ENCODE assay signal across 15 cellular contexts in the genomic region with DNA sequence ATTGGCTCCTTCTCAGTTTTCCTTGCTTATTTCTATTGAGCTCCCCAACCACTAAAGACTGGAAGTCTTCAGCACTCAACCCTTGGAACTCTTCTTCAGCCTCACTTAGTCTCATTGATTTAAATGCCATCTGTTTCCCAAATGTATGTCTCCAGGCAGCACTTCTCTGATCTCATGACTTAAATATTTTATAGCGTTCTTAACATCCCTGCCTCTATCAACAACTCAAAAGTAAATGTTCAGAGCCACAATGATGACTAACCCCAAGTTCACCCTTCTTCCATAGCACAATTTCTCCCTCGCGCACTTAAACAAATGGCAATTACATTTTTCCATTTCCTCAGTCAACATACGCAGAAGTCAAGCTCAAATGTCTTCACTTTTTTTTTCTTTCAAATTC.
A peak's percentile ranks its signal among the peaks of the same experiment; 100 is the strongest.
DNase-seq lines count a peak whose midpoint lies in the region; ATAC-seq, FAIRE-seq and TF ChIP-seq lines count a peak whose summit lies in the region.
"Had no signal": no experiment of that assay in that cellular context is flagged by ENCODE, and none has a peak within 500 bp of the region (broad histone marks: within the 10 kb centered on the region; RNA-seq: fewer than 3 reads in every experiment).

No MANE protein-coding gene starts in this region.

- intact Hi-C loops in PC-3 (cut with micrococcal nuclease): no loop called here

- H3K4me2 ChIP-seq in PC-3 (ENCODE audit: low read length): no peak overlapping the region
- H3K4me2 ChIP-seq: BLaER1 had no signal

- TF ChIP-seq CTCF in PC-3 (conservative IDR thresholded peaks at IDR 0.05; ENCODE audit: low read depth, low read length): no peak

- H4K20me1 ChIP-seq in PC-3 (ENCODE audit: low read length): no peaks in the 10 kb centered on the region
- H4K20me1 ChIP-seq: BLaER1 had no signal

- no peaks in the 10 kb centered on the region for H3K4me1 ChIP-seq in PC-3 (ENCODE audit: insufficient read depth, low read length)
- H3K4me1 ChIP-seq: BLaER1, HAP-1 had no signal

- H3K27me3 ChIP-seq in PC-3 (ENCODE audit: low read length): no peaks in the 10 kb centered on the region
- H3K27me3 ChIP-seq: BLaER1 had no signal

- no peak overlapping the region for H3K27ac ChIP-seq in PC-3 (ENCODE audit: low read length)
- H3K27ac ChIP-seq: BLaER1 had no signal

- POLR2A ChIA-PET in PC-3 (lab: Charles Lee; ENCODE audit: unreplicated experiment): no interaction called here

- H3K9me3 ChIP-seq in PC-3 (ENCODE audit: low read length): no peaks in the 10 kb centered on the region
- H3K9me3 ChIP-seq: BLaER1, HAP-1 had no signal

- BruUV-seq in PC-3 (replicated peaks; lab: Mats Ljungman, UMichigan): no TSS peak

- H3K36me3 ChIP-seq in PC-3 (ENCODE audit: low read depth, low read length): no peaks in the 10 kb centered on the region
- H3K36me3 ChIP-seq: BLaER1, HAP-1 had no signal

- no peak overlapping the region for H3K9ac ChIP-seq in PC-3 (ENCODE audit: low read length)
- H3K9ac ChIP-seq: BLaER1 had no signal

- peak; percentile 55 for ATAC-seq in PC-3
- ATAC-seq in stimulated activated naive CD8-positive, alpha-beta T cell treated with anti-CD3 and anti-CD28 coated beads, Interleukin-15, Interleukin-2, amounts not matched to agents 100 U/mL and 50 U/mL, for 24 hours: no peak

- no peaks in the 10 kb centered on the region for H3K9me2 ChIP-seq in PC-3 (replicated peaks; ENCODE audit: low read length)

- no peak for FAIRE-seq in urothelium cell line (lab: Jason Lieb, UNC)

- DNase-seq in ELR (ENCODE audit: low read depth) (peak; percentile 86), PC-3 (peak; percentile 43), fibroblast of the conjunctiva (ENCODE audit: low read depth) (peak; percentile 10), urothelium cell line (ENCODE audit: low spot score) (peak; percentile 6), foreskin melanocyte (no peak)
- DNase-seq in stimulated activated CD8-positive, alpha-beta memory T cell treated with anti-CD3 and anti-CD28 coated beads, Interleukin-4, amount 100 ng/mL, for 48 hours: no peak
- no peak for DNase-seq in stimulated activated naive CD8-positive, alpha-beta T cell treated with anti-CD3 and anti-CD28 coated beads, Interleukin-15, Interleukin-2, amounts not matched to agents 100 U/mL and 50 U/mL, for 24 hours
- DNase-seq: DMS 273 treated with DMSO at 0.1 percent for 48 hours; KG1; NCI-H1092; NCI-H1694 treated with DMSO at 0.1 percent for 48 hours; NCI-H69; NK-92 treated with Interleukin-12 subunit alpha and Interleukin-12 subunit beta, amount 100 ng/mL, for 24 hours had no signal

- CTCF ChIA-PET in PC-3 (lab: Charles Lee): no interaction called here

- no peaks in the 10 kb centered on the region for H3K79me2 ChIP-seq in PC-3 (ENCODE audit: low read length)

- no peak overlapping the region for H3K4me3 ChIP-seq in PC-3 (ENCODE audit: low read length)
- H3K4me3 ChIP-seq: BLaER1, HAP-1 had no signal

- no peak overlapping the region for H2AFZ ChIP-seq in PC-3 (ENCODE audit: low read length)

- H3F3A ChIP-seq in PC-3 (ENCODE audit: low read length, unreplicated experiment): no peaks in the 10 kb centered on the region

Comparison
In these comparisons a context has a peak if more than half of its experiments do, and no peak if none do; other contexts are left out.
1. DNase-seq: peak in ELR (single experiment), PC-3 (single experiment), fibroblast of the conjunctiva (single experiment) and urothelium cell line (single experiment); none in foreskin melanocyte (single experiment), stimulated activated CD8-positive, alpha-beta memory T cell treated with anti-CD3 and anti-CD28 coated beads, Interleukin-4, amount 100 ng/mL, for 48 hours (single experiment) and stimulated activated naive CD8-positive, alpha-beta T cell treated with anti-CD3 and anti-CD28 coated beads, Interleukin-15, Interleukin-2, amounts not matched to agents 100 U/mL and 50 U/mL, for 24 hours (single experiment).